In genomic region chr1:5733596-5733995, GRCh38 we compare ENCODE assay signal across 14 cellular contexts.
DNase-seq lines count a peak whose midpoint lies in the region; ATAC-seq and TF ChIP-seq lines count a peak whose summit lies in the region.
"Had no signal": no experiment of that assay in that cellular context is flagged by ENCODE, and none has a peak within 500 bp of the region (broad histone marks: within the 10 kb centered on the region; RNA-seq: fewer than 3 reads in every experiment).

No MANE protein-coding gene starts in this region.

- H3K36me3 ChIP-seq in RWPE2 (ENCODE audit: low read depth) = no peaks in the 10 kb centered on the region
- no peaks in the 10 kb centered on the region for H3K36me3 ChIP-seq in spleen
- H3K36me3 ChIP-seq: BLaER1 treated with 17β-estradiol and CSF1 and Interleukin-3, amounts not matched to agents 10 nM and 100 nM had no signal

- intact Hi-C loops in spleen (cut with DNase I; ENCODE audit: low total_unique reads) = no loop called here

- no peak overlapping the region for H3K4me3 Mint-ChIP-seq in chondrocyte (ENCODE audit: unreplicated experiment)
- no peak overlapping the region for H3K4me3 Mint-ChIP-seq in stimulated activated naive CD8-positive, alpha-beta T cell treated with anti-CD3 and anti-CD28 coated beads, Interleukin-15, amount 100 ng/mL, for 72 hours
- H3K4me3 Mint-ChIP-seq: B cell; CD8-positive, alpha-beta memory T cell; GM23338; HFFc6 had no signal

- peaks cover 7% of the 10 kb centered on the region for H3K27me3 Mint-ChIP-seq in chondrocyte (ENCODE audit: low read depth)
- peaks cover 15% of the 10 kb centered on the region for H3K27me3 Mint-ChIP-seq in stimulated activated naive CD8-positive, alpha-beta T cell treated with anti-CD3 and anti-CD28 coated beads, Interleukin-15, amount 100 ng/mL, for 72 hours

- no peak for ATAC-seq in RWPE2 (ENCODE audit: low read depth)
- no peak for ATAC-seq in stimulated activated naive CD8-positive, alpha-beta T cell treated with anti-CD3 and anti-CD28 coated beads, Interleukin-15, amount 100 ng/mL, for 72 hours
- ATAC-seq: GM23338, HCT116 had no signal

- H3K9me3 Mint-ChIP-seq in chondrocyte (ENCODE audit: low read depth) = peaks cover 2% of the 10 kb centered on the region
- H3K9me3 Mint-ChIP-seq in stimulated activated naive CD8-positive, alpha-beta T cell treated with anti-CD3 and anti-CD28 coated beads, Interleukin-15, amount 100 ng/mL, for 72 hours = peaks cover 0 to 5% of the 10 kb centered on the region in 2 donors

- TF ChIP-seq POLR2A in spleen (IDR thresholded peaks at IDR 0.05) = no peak

- no peaks in the 10 kb centered on the region for H3K4me1 Mint-ChIP-seq in chondrocyte (ENCODE audit: low read depth)
- H3K4me1 Mint-ChIP-seq in stimulated activated naive CD8-positive, alpha-beta T cell treated with anti-CD3 and anti-CD28 coated beads, Interleukin-15, amount 100 ng/mL, for 72 hours = no peaks in the 10 kb centered on the region
- H3K4me1 Mint-ChIP-seq: B cell; CD8-positive, alpha-beta memory T cell; GM23338 had no signal

- H3K27ac ChIP-seq in RWPE2 (ENCODE audit: poor library complexity, severe bottlenecking) (no peak overlapping the region), spleen (no peak overlapping the region)
- H3K27ac ChIP-seq: BLaER1 treated with 17β-estradiol and CSF1 and Interleukin-3, amounts not matched to agents 10 nM and 100 nM had no signal

- peak; percentile 29 for DNase-seq in RWPE2 (ENCODE audit: low spot score)
- DNase-seq in chondrocyte (ENCODE audit: low spot score) = peak; percentile 66
- peak; percentile 22 for DNase-seq in mesenteric fat pad (ENCODE audit: low spot score)
- DNase-seq in spleen = peak; percentile 37
- DNase-seq in stimulated activated naive CD8-positive, alpha-beta T cell treated with anti-CD3 and anti-CD28 coated beads, Interleukin-15, amount 100 ng/mL, for 72 hours = no peak
- DNase-seq in HK-2 (ENCODE audit: unreplicated experiment) = no peak
- DNase-seq: H7, HFFc6 had no signal

- H3K9me3 ChIP-seq in RWPE2 (ENCODE audit: severe bottlenecking) (no peaks in the 10 kb centered on the region), spleen (no peaks in the 10 kb centered on the region)
- H3K9me3 ChIP-seq: Caco-2 had no signal

- H3K4me1 ChIP-seq in RWPE2 (ENCODE audit: insufficient read depth, poor library complexity, severe bottlenecking) (no peaks in the 10 kb centered on the region), spleen (no peaks in the 10 kb centered on the region)

- TF ChIP-seq CTCF in RWPE2 (IDR thresholded peaks at IDR 0.05; ENCODE audit: poor library complexity, severe bottlenecking) = no peak
- no peak for TF ChIP-seq CTCF in chondrocyte (IDR thresholded peaks at IDR 0.05)
- TF ChIP-seq CTCF in spleen (IDR thresholded peaks at IDR 0.05 in 8 of 11, conservative IDR thresholded peaks at IDR 0.05 in 3 of 11) = no peak

- H3K4me3 ChIP-seq in RWPE2 (ENCODE audit: severe bottlenecking) (no peak overlapping the region), spleen (no peak overlapping the region)
- H3K4me3 ChIP-seq: BLaER1 treated with 17β-estradiol and CSF1 and Interleukin-3, amounts not matched to agents 10 nM and 100 nM; GM23338 had no signal

- whole genome bisulfite sequencing in spleen, 5 donors = 78 to 91% (median 87%) methylated on average over 11 to 13 of the region's 13 CpGs

- no peaks in the 10 kb centered on the region for H3K27me3 ChIP-seq in RWPE2 (ENCODE audit: insufficient read depth, poor library complexity, severe bottlenecking)
- H3K27me3 ChIP-seq in spleen (replicated peaks in 1 of 7) = peaks cover 0 to 45% (median 0%) of the 10 kb centered on the region in 7 donors

- H3K36me3 Mint-ChIP-seq in chondrocyte (ENCODE audit: low read depth) = no peaks in the 10 kb centered on the region

- H3K27ac Mint-ChIP-seq in chondrocyte (ENCODE audit: unreplicated experiment) = no peak overlapping the region
- H3K27ac Mint-ChIP-seq in stimulated activated naive CD8-positive, alpha-beta T cell treated with anti-CD3 and anti-CD28 coated beads, Interleukin-15, amount 100 ng/mL, for 72 hours = no peak overlapping the region
- H3K27ac Mint-ChIP-seq: B cell; CD8-positive, alpha-beta memory T cell; GM23338; HFFc6 had no signal

Comparison
In these comparisons a context has a peak if more than half of its experiments do, and no peak if none do; other contexts are left out.
1. DNase-seq: peak in RWPE2 (single experiment), chondrocyte (single experiment), mesenteric fat pad (single experiment) and spleen (single experiment); none in stimulated activated naive CD8-positive, alpha-beta T cell treated with anti-CD3 and anti-CD28 coated beads, Interleukin-15, amount 100 ng/mL, for 72 hours (0 of 2) and HK-2 (single experiment).